Comparison of ENCODE assay signal across 10 cellular contexts in the genomic region with DNA sequence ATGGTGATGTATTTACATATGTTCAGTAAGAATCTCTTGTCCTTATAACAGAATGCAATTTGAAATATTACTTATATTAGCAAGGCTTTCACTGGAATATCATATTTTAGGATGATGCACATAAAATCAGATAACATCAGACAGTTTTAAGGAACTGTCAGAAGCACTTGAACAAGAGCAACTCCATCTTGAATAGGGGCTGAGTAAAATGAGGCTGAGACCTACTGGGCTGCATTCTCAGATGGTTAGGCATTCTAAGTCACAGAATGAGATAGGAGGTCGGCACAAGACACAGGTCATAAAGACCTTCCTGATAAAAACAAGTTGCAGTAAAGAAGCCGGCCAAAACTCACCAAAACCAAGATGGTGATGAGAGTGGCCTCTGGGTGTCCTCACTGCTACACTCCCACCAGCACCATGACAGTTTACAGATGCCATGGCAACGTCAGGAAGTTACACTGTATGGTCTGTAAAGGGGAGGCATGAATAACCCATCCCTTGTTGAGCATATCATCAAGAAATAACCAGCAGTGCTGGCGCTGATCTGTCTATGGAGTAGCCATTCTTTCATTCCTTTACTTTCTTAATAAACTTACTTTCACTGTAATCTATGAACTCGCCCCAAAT. TPM values are rescaled to one million over a fixed set of nuclear protein-coding genes. Genes with fewer than 3 reads are reported as not detected.
A peak's percentile ranks its signal among the peaks of the same experiment; 100 is the strongest.
DNase-seq lines count a peak whose midpoint lies in the region; ATAC-seq and TF ChIP-seq lines count a peak whose summit lies in the region.
"Had no signal": no experiment of that assay in that cellular context is flagged by ENCODE, and none has a peak within 500 bp of the region (broad histone marks: within the 10 kb centered on the region; RNA-seq: fewer than 3 reads in every experiment).

No MANE protein-coding gene starts in this region.

- DNase-seq in ELF-1 (ENCODE audit: low read depth, low spot score) (peak; percentile 66), M059J (ENCODE audit: low read depth) (peak; percentile 39), midbrain (lab: John Stamatoyannopoulos, UW) (peak; percentile 3), chondrocyte (ENCODE audit: low spot score) (no peak)
- DNase-seq in activated T-cell treated with anti-CD3 and anti-CD28 coated beads, Interleukin-2, amount 50 U/mL, for 48 hours, result peak; percentile 21 to 28
- DNase-seq: NCI-H2029 treated with DMSO at 0.1 percent for 48 hours had no signal

- H3K4me3 Mint-ChIP-seq in chondrocyte (ENCODE audit: unreplicated experiment), result no peak overlapping the region
- H3K4me3 Mint-ChIP-seq: activated naive CD4-positive, alpha-beta T cell treated with anti-CD3 and anti-CD28 coated beads, Interleukin-2, amount 50 U/mL, for 24 hours had no signal

- H3K4me1 Mint-ChIP-seq in chondrocyte (ENCODE audit: low read depth), result peaks cover 9% of the 10 kb centered on the region

- no peaks in the 10 kb centered on the region for H3K36me3 Mint-ChIP-seq in chondrocyte (ENCODE audit: low read depth)
- H3K36me3 Mint-ChIP-seq: activated naive CD4-positive, alpha-beta T cell treated with anti-CD3 and anti-CD28 coated beads, Interleukin-2, amount 50 U/mL, for 24 hours had no signal

- H3K27ac Mint-ChIP-seq in chondrocyte (ENCODE audit: unreplicated experiment), result no peak overlapping the region
- H3K27ac Mint-ChIP-seq: activated naive CD4-positive, alpha-beta T cell treated with anti-CD3 and anti-CD28 coated beads, Interleukin-2, amount 50 U/mL, for 24 hours had no signal

- peaks cover 8% of the 10 kb centered on the region for H3K9me3 Mint-ChIP-seq in chondrocyte (ENCODE audit: low read depth)
- H3K9me3 Mint-ChIP-seq: activated naive CD4-positive, alpha-beta T cell treated with anti-CD3 and anti-CD28 coated beads, Interleukin-2, amount 50 U/mL, for 24 hours had no signal

- ATAC-seq in HG03571 (IDR thresholded peaks at IDR 0.05; ENCODE audit: unreplicated experiment) (no peak), GM18517 (IDR thresholded peaks at IDR 0.05; ENCODE audit: unreplicated experiment) (no peak), HG02588 (IDR thresholded peaks at IDR 0.05; ENCODE audit: unreplicated experiment) (no peak)

- H3K27me3 Mint-ChIP-seq in chondrocyte (ENCODE audit: low read depth), result no peaks in the 10 kb centered on the region
- H3K27me3 Mint-ChIP-seq: activated naive CD4-positive, alpha-beta T cell treated with anti-CD3 and anti-CD28 coated beads, Interleukin-2, amount 50 U/mL, for 24 hours had no signal

- TF ChIP-seq CTCF in chondrocyte (IDR thresholded peaks at IDR 0.05), result no peak

RNA-seq across cellular contexts. Expression of a gene that starts 27.6 kb away (rescaled TPM):
- total RNA-seq in M059J (2014; rRNA removed; shearing (Covaris generic)), result 4.7 and 11.5 TPM in 2 replicates
- total RNA-seq in chondrocyte, result 30.4 to 37.8 TPM (median 33.4 TPM) in 3 replicates
